Comparison of ENCODE assay signal across 8 cellular contexts in genomic region chr11:61587951-61588695, GRCh38. TPM values are rescaled to one million over a fixed set of nuclear protein-coding genes. Genes with fewer than 3 reads are reported as not detected.
DNase-seq lines count a peak whose midpoint lies in the region; ATAC-seq and TF ChIP-seq lines count a peak whose summit lies in the region.

No MANE protein-coding gene starts in this region.

- WGBS in thymus: 4% methylated on average over 29 of the region's 29 CpGs

- DNase-seq in G401 (ENCODE audit: low spot score) (peak; percentile 42), NCI-H526 (lab: John Stamatoyannopoulos, UW) (peak; percentile 58 to 92), fibroblast of lung (ENCODE audit: low read depth in 2 of 2) (no peak), osteocyte (ENCODE audit: extremely low spot score, unreplicated experiment) (no peak), dedifferentiated amniotic fluid mesenchymal stem cell (ENCODE audit: extremely low spot score) (no peak)
- peak; percentile 72 to 75 for DNase-seq in activated T-cell treated with anti-CD3 and anti-CD28 coated beads, Interleukin-2, amount 50 U/mL, for 72 hours

- peak overlapping the region; percentile 58 for H3K4me2 ChIP-seq in fibroblast of lung (ENCODE audit: extremely low read depth, insufficient read depth, low read length)

- no peak overlapping the region for H3K9ac ChIP-seq in fibroblast of lung (ENCODE audit: insufficient read depth, low read length)

- no peaks in the 10 kb centered on the region for H3K36me3 ChIP-seq in fibroblast of lung (ENCODE audit: control insufficient read depth, insufficient read depth, low read length)
- no peaks in the 10 kb centered on the region for H3K36me3 ChIP-seq in thymus (ENCODE audit: control insufficient read depth, insufficient read depth)

- in situ Hi-C loops in G401 (cut with HindIII; ENCODE audit: low sequenced_read_pairs): no loop called here

- no peaks in the 10 kb centered on the region for H3K79me2 ChIP-seq in fibroblast of lung (ENCODE audit: control insufficient read depth, insufficient read depth, low read length)

- no peak overlapping the region for H3K27ac Mint-ChIP-seq in activated T-cell treated with anti-CD3 and anti-CD28 coated beads, Interleukin-2, amount 50 U/mL, for 72 hours
- no peak overlapping the region for H3K27ac Mint-ChIP-seq in osteocyte (ENCODE audit: unreplicated experiment)

- ATAC-seq in activated T-cell treated with anti-CD3 and anti-CD28 coated beads, Interleukin-2, amount 50 U/mL, for 72 hours (replicated peaks in 1 of 2): peak; percentile 78 to 80
- ATAC-seq in HG03521 (IDR thresholded peaks at IDR 0.05; ENCODE audit: unreplicated experiment): no peak

- peaks cover 10% of the 10 kb centered on the region for H3K4me1 Mint-ChIP-seq in activated T-cell treated with anti-CD3 and anti-CD28 coated beads, Interleukin-2, amount 50 U/mL, for 72 hours (ENCODE audit: low read depth)
- peaks cover 5% of the 10 kb centered on the region for H3K4me1 Mint-ChIP-seq in osteocyte (ENCODE audit: unreplicated experiment)

- H3K4me3 Mint-ChIP-seq in activated T-cell treated with anti-CD3 and anti-CD28 coated beads, Interleukin-2, amount 50 U/mL, for 72 hours: peak overlapping the region; percentile 70 to 75
- H3K4me3 Mint-ChIP-seq in osteocyte (ENCODE audit: unreplicated experiment): peak overlapping the region; percentile 38

- H2AFZ ChIP-seq in fibroblast of lung (ENCODE audit: low read length): no peak overlapping the region

- H3K4me1 ChIP-seq in fibroblast of lung (ENCODE audit: control insufficient read depth, extremely low read depth, insufficient read depth, low read length) (peaks cover 6% of the 10 kb centered on the region), thymus (ENCODE audit: control insufficient read depth, insufficient read depth, low read length) (no peaks in the 10 kb centered on the region)

- H3K9me3 Mint-ChIP-seq in activated T-cell treated with anti-CD3 and anti-CD28 coated beads, Interleukin-2, amount 50 U/mL, for 72 hours: no peaks in the 10 kb centered on the region
- H3K9me3 Mint-ChIP-seq in osteocyte (ENCODE audit: unreplicated experiment): no peaks in the 10 kb centered on the region

- H3K4me3 ChIP-seq in fibroblast of lung (replicated peaks in 1 of 4; ENCODE audit: control extremely low read depth in 1 of 4, insufficient read depth in 1 of 4, low read depth in 3 of 4, low read length in 4 of 4): peak overlapping the region in 3 of 4 experiments; percentile 29 to 55 (median 44)
- peak overlapping the region; percentile 23 for H3K4me3 ChIP-seq in thymus (ENCODE audit: low read length)

- H4K20me1 ChIP-seq in fibroblast of lung (ENCODE audit: control insufficient read depth, extremely low read depth, insufficient read depth, low read length): no peaks in the 10 kb centered on the region

- H3K9me3 ChIP-seq in fibroblast of lung (ENCODE audit: control insufficient read depth, insufficient read depth, low read depth, low read length): no peaks in the 10 kb centered on the region
- H3K9me3 ChIP-seq in thymus (ENCODE audit: control insufficient read depth): no peaks in the 10 kb centered on the region

- peaks cover 40% of the 10 kb centered on the region for H3K27me3 Mint-ChIP-seq in activated T-cell treated with anti-CD3 and anti-CD28 coated beads, Interleukin-2, amount 50 U/mL, for 72 hours (ENCODE audit: low read depth)
- peaks cover 70% of the 10 kb centered on the region for H3K27me3 Mint-ChIP-seq in osteocyte (ENCODE audit: unreplicated experiment)

- H3K27ac ChIP-seq in fibroblast of lung (ENCODE audit: insufficient read depth, low read length) (no peak overlapping the region), thymus (ENCODE audit: low read depth) (peak overlapping the region; percentile 8)

- TF ChIP-seq CTCF in fibroblast of lung (conservative IDR thresholded peaks at IDR 0.05 in 1 of 2, IDR thresholded peaks at IDR 0.05 in 1 of 2; ENCODE audit: low read depth in 1 of 2, low read length in 2 of 2) (peak; percentile 23 to 41), osteocyte (IDR thresholded peaks at IDR 0.05) (peak; percentile 26)

- H3K27me3 ChIP-seq in fibroblast of lung (ENCODE audit: control insufficient read depth, insufficient read depth, low read length): peaks cover 11% of the 10 kb centered on the region
- peaks cover 28% of the 10 kb centered on the region for H3K27me3 ChIP-seq in thymus (ENCODE audit: control insufficient read depth, insufficient read depth)

- H3K36me3 Mint-ChIP-seq in activated T-cell treated with anti-CD3 and anti-CD28 coated beads, Interleukin-2, amount 50 U/mL, for 72 hours (ENCODE audit: insufficient read depth in 2 of 2): no peaks in the 10 kb centered on the region
- H3K36me3 Mint-ChIP-seq in osteocyte (ENCODE audit: unreplicated experiment): no peaks in the 10 kb centered on the region

RNA-seq across cellular contexts. Expression of gene SYT7, which starts 7.2 kb away (rescaled TPM):
- 1.6 and 3.4 TPM in 2 replicates for total RNA-seq in G401 (2014; rRNA removed; shearing (Covaris generic))
- not detected for total RNA-seq in activated T-cell treated with anti-CD3 and anti-CD28 coated beads, Interleukin-2, amount 50 U/mL, for 72 hours
- total RNA-seq in fibroblast of lung (9.2 and 25.9 TPM in 2 replicates), osteocyte (0.10 and 0.11 TPM in 2 replicates)
- polyA plus RNA-seq in fibroblast of lung (2.5 and 7.1 TPM in 2 replicates), thymus (1.3 TPM)
- 3.5 and 8.8 TPM in 2 replicates for polyA plus RNA-seq in fibroblast of lung (2012)
- polyA minus RNA-seq in fibroblast of lung (ENCODE audit: low replicate concordance): 6.0 and 22.8 TPM in 2 replicates

Comparison
In these comparisons a context has a peak if more than half of its experiments do, and no peak if none do; other contexts are left out.
1. DNase-seq: peak in G401 (single experiment), NCI-H526 (2 of 2) and activated T-cell treated with anti-CD3 and anti-CD28 coated beads, Interleukin-2, amount 50 U/mL, for 72 hours (2 of 2); none in fibroblast of lung (0 of 2), osteocyte (single experiment) and dedifferentiated amniotic fluid mesenchymal stem cell (single experiment).